In genomic region chr18:58194028-58194427, GRCh38 we compare ENCODE assay signal across 10 cellular contexts.
DNase-seq lines count a peak whose midpoint lies in the region; ATAC-seq and TF ChIP-seq lines count a peak whose summit lies in the region.
"Had no signal": no experiment of that assay in that cellular context is flagged by ENCODE, and none has a peak within 500 bp of the region (broad histone marks: within the 10 kb centered on the region; RNA-seq: fewer than 3 reads in every experiment).

No MANE protein-coding gene starts in this region.

- intact Hi-C loops in PC-3 (cut with micrococcal nuclease), result no loop called here
- intact Hi-C loops in heart right ventricle (cut with DNase I), result loop anchor here in 4 of 10 donors (5.0 to 10.0 kb wide), 4 partner anchors 38 to 128 kb away; no protein-coding TSS in a partner anchor

- H4K20me1 ChIP-seq in PC-3 (ENCODE audit: low read length) (no peaks in the 10 kb centered on the region), smooth muscle cell (ENCODE audit: low read depth) (no peaks in the 10 kb centered on the region)

- no peaks in the 10 kb centered on the region for H3K9me3 ChIP-seq in PC-3 (ENCODE audit: low read length)
- H3K9me3 ChIP-seq in heart right ventricle, result no peaks in the 10 kb centered on the region
- H3K9me3 ChIP-seq in smooth muscle cell (replicated peaks; ENCODE audit: low read depth), result no peaks in the 10 kb centered on the region
- no peaks in the 10 kb centered on the region for H3K9me3 ChIP-seq in tibial nerve

- H2AFZ ChIP-seq in PC-3 (ENCODE audit: low read length) (no peak overlapping the region), smooth muscle cell (ENCODE audit: low read depth) (no peak overlapping the region)

- no peaks in the 10 kb centered on the region for H3K27me3 ChIP-seq in PC-3 (ENCODE audit: low read length)
- H3K27me3 ChIP-seq in heart right ventricle, result peaks cover 0 to 23% (median 0%) of the 10 kb centered on the region in 7 donors
- peaks cover 20% of the 10 kb centered on the region for H3K27me3 ChIP-seq in smooth muscle cell (ENCODE audit: low read depth)
- H3K27me3 ChIP-seq in tibial nerve, result no peaks in the 10 kb centered on the region

- no peak for TF ChIP-seq EP300 in tibial nerve (IDR thresholded peaks at IDR 0.05)

- no peaks in the 10 kb centered on the region for H3K36me3 ChIP-seq in PC-3 (ENCODE audit: low read depth, low read length)
- H3K36me3 ChIP-seq in heart right ventricle, result no peaks in the 10 kb centered on the region
- H3K36me3 ChIP-seq in smooth muscle cell (ENCODE audit: low read depth), result no peaks in the 10 kb centered on the region
- no peaks in the 10 kb centered on the region for H3K36me3 ChIP-seq in tibial nerve

- WGBS in heart right ventricle, 2 donors, result 61 to 66% methylated on average over 8 of the region's 8 CpGs
- 46% methylated on average over 8 of the region's 8 CpGs for WGBS in smooth muscle cell (ENCODE audit: low lambda C conversion rate)
- 39 to 50% methylated on average over 8 of the region's 8 CpGs for WGBS in tibial nerve, 2 donors

- TF ChIP-seq POLR2A in tibial nerve (IDR thresholded peaks at IDR 0.05), result no peak

- CTCF ChIA-PET in PC-3 (lab: Charles Lee), result interaction anchor here (0.6 kb wide), 1 partner anchor 30 kb away, joined by 3 read pairs; no protein-coding TSS in a partner anchor

- no peaks in the 10 kb centered on the region for H3K9me2 ChIP-seq in PC-3 (replicated peaks; ENCODE audit: low read length)

- no peak overlapping the region for H3K9ac ChIP-seq in PC-3 (ENCODE audit: low read length)
- no peak overlapping the region for H3K9ac ChIP-seq in smooth muscle cell (ENCODE audit: low read depth)

- no TSS peak for BruUV-seq in PC-3 (replicated peaks; lab: Mats Ljungman, UMichigan)

- peak; percentile 69 for DNase-seq in NCI-H510A treated with DMSO at 0.1 percent for 48 hours (lab: John Stamatoyannopoulos, UW)
- no peak for DNase-seq in NCI-H510A (lab: John Stamatoyannopoulos, UW)
- DNase-seq in PC-3, result peak; percentile 6
- no peak for DNase-seq in heart right ventricle
- DNase-seq in smooth muscle cell (lab: John Stamatoyannopoulos, UW; ENCODE audit: unreplicated experiment), result no peak
- no peak for DNase-seq in stimulated activated CD4-positive, alpha-beta T cell treated with anti-CD3 and anti-CD28 coated beads, Interleukin-4, amount 100 ng/mL, for 1 hour
- DNase-seq in tibial nerve (ENCODE audit: low spot score in 2 of 2), result no peak
- no peak for DNase-seq in kidney tubule cell (ENCODE audit: low spot score)
- DNase-seq: Kasumi-1 had no signal

- POLR2A ChIA-PET in PC-3 (lab: Charles Lee; ENCODE audit: unreplicated experiment), result no interaction called here

- ATAC-seq in PC-3 (peak; percentile 14; the same call in 1 of the 2 replicates), heart right ventricle (peak; percentile 48 to 85 (median 75))

- H3K4me1 ChIP-seq in PC-3 (ENCODE audit: insufficient read depth, low read length) (peaks cover 40% of the 10 kb centered on the region), heart right ventricle (peaks cover 0 to 35% (median 9%) of the 10 kb centered on the region in 9 donors), smooth muscle cell (ENCODE audit: low read depth) (peaks cover 4% of the 10 kb centered on the region), tibial nerve (peaks cover 0 to 19% (median 4%) of the 10 kb centered on the region in 4 donors)

- H3K4me3 ChIP-seq in PC-3 (ENCODE audit: low read length), result no peak overlapping the region
- no peak overlapping the region for H3K4me3 ChIP-seq in heart right ventricle
- no peak overlapping the region for H3K4me3 ChIP-seq in smooth muscle cell
- no peak overlapping the region for H3K4me3 ChIP-seq in tibial nerve
- H3K4me3 ChIP-seq: SK-N-MC had no signal

- peak; percentile 43; the same call in 1 of the 2 replicates for TF ChIP-seq CTCF in PC-3 (conservative IDR thresholded peaks at IDR 0.05; ENCODE audit: low read depth, low read length)
- TF ChIP-seq CTCF in heart right ventricle (IDR thresholded peaks at IDR 0.05), result peak in 7 of 9 donors; percentile 24 to 64 (median 44)
- peak; percentile 28 for TF ChIP-seq CTCF in smooth muscle cell (IDR thresholded peaks at IDR 0.05; ENCODE audit: borderline replicate concordance, insufficient read depth, poor library complexity, severe bottlenecking)
- TF ChIP-seq CTCF in tibial nerve (IDR thresholded peaks at IDR 0.05), result peak in 2 of 5 experiments; percentile 10 to 24

- H3K27ac ChIP-seq in PC-3 (ENCODE audit: low read length) (no peak overlapping the region), heart right ventricle (no peak overlapping the region), smooth muscle cell (ENCODE audit: low read depth) (no peak overlapping the region), tibial nerve (no peak overlapping the region)
- H3K27ac ChIP-seq: SK-N-MC had no signal

- H3K4me2 ChIP-seq in PC-3 (ENCODE audit: low read length) (no peak overlapping the region), smooth muscle cell (no peak overlapping the region)

- H3K79me2 ChIP-seq in PC-3 (ENCODE audit: low read length) (peaks cover 72% of the 10 kb centered on the region), smooth muscle cell (ENCODE audit: low read depth) (no peaks in the 10 kb centered on the region)

- H3F3A ChIP-seq in PC-3 (ENCODE audit: low read length, unreplicated experiment), result no peaks in the 10 kb centered on the region
- no peaks in the 10 kb centered on the region for H3F3A ChIP-seq in smooth muscle cell (ENCODE audit: low read depth)

Comparison
In these comparisons a context has a peak if more than half of its experiments do, and no peak if none do; other contexts are left out.
1. DNase-seq: peak in NCI-H510A treated with DMSO at 0.1 percent for 48 hours (single experiment) and PC-3 (single experiment); none in NCI-H510A (single experiment), heart right ventricle (0 of 2), smooth muscle cell (single experiment), stimulated activated CD4-positive, alpha-beta T cell treated with anti-CD3 and anti-CD28 coated beads, Interleukin-4, amount 100 ng/mL, for 1 hour (single experiment), tibial nerve (0 of 2) and kidney tubule cell (single experiment).